In genomic region chr3:57077630-57078365, GRCh38 we compare ENCODE assay signal across 9 cellular contexts. TPM values are rescaled to one million over a fixed set of nuclear protein-coding genes. Genes with fewer than 3 reads are reported as not detected.
DNase-seq lines count a peak whose midpoint lies in the region; ATAC-seq, FAIRE-seq and TF ChIP-seq lines count a peak whose summit lies in the region.
"Had no signal": no experiment of that assay in that cellular context is flagged by ENCODE, and none has a peak within 500 bp of the region (broad histone marks: within the 10 kb centered on the region; RNA-seq: fewer than 3 reads in every experiment).

No MANE protein-coding gene starts in this region.

- H3K9me3 ChIP-seq in heart right ventricle (no peaks in the 10 kb centered on the region), muscle layer of colon (ENCODE audit: low read length) (no peaks in the 10 kb centered on the region), uterus (no peaks in the 10 kb centered on the region)

- WGBS in heart right ventricle, 2 donors = 37 to 40% methylated on average over 11 of the region's 11 CpGs

- H3K27me3 ChIP-seq in heart right ventricle (peaks cover 0 to 48% (median 0%) of the 10 kb centered on the region in 7 donors), bronchial epithelial cell (ENCODE audit: control insufficient read depth, insufficient read depth, low read length) (no peaks in the 10 kb centered on the region), muscle layer of colon (ENCODE audit: control insufficient read depth in 1 of 2, insufficient read depth in 2 of 2, low read length in 2 of 2) (no peaks in the 10 kb centered on the region), uterus (no peaks in the 10 kb centered on the region)

- intact Hi-C loops in heart right ventricle (cut with DNase I) = loop anchor here in 8 of 10 donors (5.0 to 10.0 kb wide), 4 partner anchors 70 to 85 kb away; no protein-coding TSS in a partner anchor
- intact Hi-C loops in Right ventricle myocardium inferior (cut with DNase I) = loop anchor here (2.0 kb wide), 1 partner anchor 83 kb away; no protein-coding TSS in a partner anchor
- intact Hi-C loops in uterus (cut with DNase I; ENCODE audit: low total_unique reads) = loop anchor here (10.0 kb wide), 1 partner anchor 83 kb away; no protein-coding TSS in a partner anchor

- H3K27ac ChIP-seq in heart right ventricle (peak overlapping the region in 5 of 10 donors; percentile 16 to 58 (median 41)), muscle layer of colon (ENCODE audit: low read depth, low read length) (peak overlapping the region; percentile 93), uterus (peak overlapping the region in 1 of 2 donors; percentile 63)

- H3K9ac ChIP-seq in muscle layer of colon (ENCODE audit: low read length) = peak overlapping the region; percentile 52

- H3K4me3 ChIP-seq in heart right ventricle (peak overlapping the region; percentile 52 to 85 (median 76)), bronchial epithelial cell (ENCODE audit: low read depth, low read length) (peak overlapping the region; percentile 70), muscle layer of colon (ENCODE audit: low read depth in 1 of 2, low read length in 2 of 2) (peak overlapping the region; percentile 53 to 82), uterus (peak overlapping the region; percentile 49 to 51)

- no peak for ATAC-seq in heart right ventricle
- no peak for ATAC-seq in Right ventricle myocardium inferior

- DNase-seq in heart right ventricle (no peak), Right ventricle myocardium inferior (ENCODE audit: missing footprints) (no peak), bronchial epithelial cell (ENCODE audit: low read depth) (no peak), uterus (no peak), nucleus accumbens (lab: John Stamatoyannopoulos, UW) (no peak), midbrain (lab: John Stamatoyannopoulos, UW) (no peak), Kasumi-1 (lab: John Stamatoyannopoulos, UW) (no peak)

- no peaks in the 10 kb centered on the region for H3K36me3 ChIP-seq in heart right ventricle
- H3K36me3 ChIP-seq in bronchial epithelial cell (ENCODE audit: control insufficient read depth, insufficient read depth, low read length) = peaks cover 3% of the 10 kb centered on the region
- no peaks in the 10 kb centered on the region for H3K36me3 ChIP-seq in muscle layer of colon (ENCODE audit: insufficient read depth, low read length)
- H3K36me3 ChIP-seq in uterus = no peaks in the 10 kb centered on the region

- peak; percentile 68 for FAIRE-seq in bronchial epithelial cell (lab: Jason Lieb, UNC)

- peaks cover 0 to 15% (median 12%) of the 10 kb centered on the region in 9 donors for H3K4me1 ChIP-seq in heart right ventricle
- peaks cover 9% of the 10 kb centered on the region for H3K4me1 ChIP-seq in muscle layer of colon (ENCODE audit: insufficient read depth, low read length)
- H3K4me1 ChIP-seq in uterus = no peaks in the 10 kb centered on the region

- TF ChIP-seq POLR2A in uterus (IDR thresholded peaks at IDR 0.05) = no peak

- no peak for TF ChIP-seq CTCF in heart right ventricle (IDR thresholded peaks at IDR 0.05)
- no peak for TF ChIP-seq CTCF in bronchial epithelial cell (IDR thresholded peaks at IDR 0.05; ENCODE audit: insufficient read depth, low read length, severe bottlenecking)
- no peak for TF ChIP-seq CTCF in uterus (IDR thresholded peaks at IDR 0.05)

RNA-seq across cellular contexts. Expression of gene SPATA12, which starts 17.3 kb away (rescaled TPM):
- total RNA-seq in heart right ventricle (not detected), Right ventricle myocardium inferior (not detected), bronchial epithelial cell (under 0.01 TPM in 1 of 2 replicates, not detected in the other), uterus (1 to 10 TPM in 1 of 4 donors, under 1 TPM in 1, not detected in 2; 0.21 to 2.9 TPM)
- polyA plus RNA-seq in heart right ventricle = not detected
- total RNA-seq: lung microvascular endothelial cell had no signal
